ENCODE assay signal across 31 cellular contexts in genomic region chr1:40564913-40565312, GRCh38.
"Had no signal": no experiment of that assay in that cellular context is flagged by ENCODE, and none has a peak within 500 bp of the region (broad histone marks: within the 10 kb centered on the region; RNA-seq: fewer than 3 reads in every experiment).

No MANE protein-coding gene starts in this region.

- ATAC-seq: activated CD4-positive, CD25-positive, alpha-beta regulatory T cell treated with anti-CD3 and anti-CD28 coated beads, Interleukin-2, amount 50 U/mL, for 24 hours; activated CD8-positive, alpha-beta memory T cell treated with anti-CD3 and anti-CD28 coated beads, Interleukin-2, amount 10 ng/mL, durations not matched to agents 7 days and 5 days; activated CD8-positive, alpha-beta T cell treated with anti-CD3 and anti-CD28 coated beads, Interleukin-2, amount 10 ng/mL, durations not matched to agents 7 days and 5 days; activated naive CD8-positive, alpha-beta T cell treated with anti-CD3 and anti-CD28 coated beads, Interleukin-2, amount 50 U/mL, for 24 hours; body of pancreas; gastroesophageal sphincter; heart right ventricle had no signal

- H3K36me3 ChIP-seq: adrenal gland, cardiac muscle cell, colonic mucosa, esophagus squamous epithelium, gastroesophageal sphincter, heart right ventricle, WERI-Rb-1 had no signal

- H3K4me3 ChIP-seq: adrenal gland, body of pancreas, breast epithelium, cardiac muscle cell, colonic mucosa, esophagus squamous epithelium, gastroesophageal sphincter, heart right ventricle had no signal

- DNase-seq: activated B cell treated with CpG ODN at 0.5 μM for 24 hours; activated CD4-positive, alpha-beta T cell treated with anti-CD3 and anti-CD28 coated beads for 48 hours; activated CD4-positive, alpha-beta T cell treated with anti-CD3 and anti-CD28 coated beads, Interleukin-2, amount 50 U/mL, for 1 hour; activated CD4-positive, alpha-beta T cell treated with anti-CD3 and anti-CD28 coated beads, Interleukin-2, amount 50 U/mL, for 48 hours; activated CD8-positive, alpha-beta memory T cell treated with anti-CD3 and anti-CD28 coated beads, Interleukin-2, amount 10 ng/mL, durations not matched to agents 7 days and 5 days; activated CD8-positive, alpha-beta memory T cell treated with anti-CD3 and anti-CD28 coated beads, Interleukin-2, amount 50 U/mL, for 4 hours; activated CD8-positive, alpha-beta T cell treated with anti-CD3 and anti-CD28 coated beads, Interleukin-2, amount 10 ng/mL, durations not matched to agents 7 days and 5 days; activated effector memory CD4-positive, alpha-beta T cell treated with anti-CD3 and anti-CD28 coated beads, Interleukin-2, amount 50 U/mL, for 16 hours; activated naive CD4-positive, alpha-beta T cell treated with anti-CD3 and anti-CD28 coated beads for 36 hours; activated naive CD8-positive, alpha-beta T cell treated with anti-CD3 and anti-CD28 coated beads for 36 hours; activated naive CD8-positive, alpha-beta T cell treated with anti-CD3 and anti-CD28 coated beads, Interleukin-2, amount 50 U/mL, for 24 hours; activated T-cell treated with anti-CD3 and anti-CD28 coated beads, Interleukin-2, amount 50 U/mL, for 1 hour; activated T-cell treated with anti-CD3 and anti-CD28 coated beads, Interleukin-2, amount 50 U/mL, for 48 hours; adrenal gland; amygdala; aorta; body of pancreas; central memory CD4-positive, alpha-beta T cell; cerebellar nuclear complex; colonic mucosa; effector CD8-positive, alpha-beta T cell; esophagus squamous epithelium; foreskin melanocyte; heart right ventricle; T-helper 2 cell; WERI-Rb-1 had no signal

- H3K27me3 ChIP-seq: adrenal gland, body of pancreas, breast epithelium, colonic mucosa, esophagus squamous epithelium, gastroesophageal sphincter, heart right ventricle had no signal

- H3K27ac ChIP-seq: adrenal gland, body of pancreas, breast epithelium, cardiac muscle cell, colonic mucosa, epithelial cell of prostate, esophagus squamous epithelium, gastroesophageal sphincter, heart right ventricle, WERI-Rb-1 had no signal
